In genomic region chr17:4600563-4600962, GRCh38 we compare ENCODE assay signal across 14 cellular contexts. TPM values are rescaled to one million over a fixed set of nuclear protein-coding genes. Genes with fewer than 3 reads are reported as not detected.
DNase-seq lines count a peak whose midpoint lies in the region; ATAC-seq, FAIRE-seq and TF ChIP-seq lines count a peak whose summit lies in the region.
"Had no signal": no experiment of that assay in that cellular context is flagged by ENCODE, and none has a peak within 500 bp of the region (broad histone marks: within the 10 kb centered on the region; RNA-seq: fewer than 3 reads in every experiment).

No MANE protein-coding gene starts in this region.

- TF ChIP-seq EP300 in HepG2 (IDR thresholded peaks at IDR 0.05; ENCODE audit: low read depth in 2 of 2, low read length in 2 of 2) (no peak), HepG2 (CRISPR knock-in tag; IDR thresholded peaks at IDR 0.05; ENCODE audit: borderline replicate concordance) (no peak)

- TF ChIP-seq POLR2A in HepG2 (IDR thresholded peaks at IDR 0.05; ENCODE audit: insufficient read depth in 1 of 2, low read depth in 2 of 2, low read length in 2 of 2) = no peak
- TF ChIP-seq POLR2A in right lobe of liver (IDR thresholded peaks at IDR 0.05) = no peak
- TF ChIP-seq POLR2A in uterus (IDR thresholded peaks at IDR 0.05) = no peak

- H3K4me3 Mint-ChIP-seq in stimulated activated effector memory CD8-positive, alpha-beta T cell treated with anti-CD3 and anti-CD28 coated beads, Interleukin-12 subunit alpha, Interleukin-12 subunit beta, amount 100 ng/mL, for 72 hours = no peak overlapping the region
- H3K4me3 Mint-ChIP-seq: activated naive CD8-positive, alpha-beta T cell treated with anti-CD3 and anti-CD28 coated beads, Interleukin-2, amount 50 U/mL, for 24 hours had no signal

- H3K27ac ChIP-seq in HepG2 (ENCODE audit: extremely low read length, insufficient read depth, low read length) = no peak overlapping the region
- no peak overlapping the region for H3K27ac ChIP-seq in right lobe of liver
- H3K27ac ChIP-seq in right cardiac atrium (ENCODE audit: low read length) = peak overlapping the region; percentile 86
- peak overlapping the region; percentile 66 to 67 for H3K27ac ChIP-seq in uterus
- H3K27ac ChIP-seq: foreskin keratinocyte, lower lobe of right lung, thyroid gland had no signal

- TF ChIP-seq CTCF in HepG2 (CRISPR knock-in tag; IDR thresholded peaks at IDR 0.05) = no peak
- TF ChIP-seq CTCF in right lobe of liver (IDR thresholded peaks at IDR 0.05) = no peak
- no peak for TF ChIP-seq CTCF in uterus (IDR thresholded peaks at IDR 0.05)

- CTCF ChIA-PET in HepG2 (lab: Yijun Ruan, JAX; ENCODE audit: low intra/inter-chr PET ratio, low total read pairs) = interaction anchor here (1.2 kb wide), 1 partner anchor 35 kb away, joined by 3 read pairs; no protein-coding TSS in a partner anchor

- no peak overlapping the region for H2AFZ ChIP-seq in HepG2 (ENCODE audit: low read length)

- no TSS peak for BruUV-seq in HepG2 (replicated peaks; lab: Mats Ljungman, UMichigan)

- in situ Hi-C loops in HepG2 (cut with HindIII; ENCODE audit: extremely low pct_ligation_motif_present, low pct_unique_long_range_greater_than_20kb) = no loop called here

- peaks cover 35% of the 10 kb centered on the region for H3K4me1 ChIP-seq in HepG2 (ENCODE audit: insufficient read depth, low read length)
- no peaks in the 10 kb centered on the region for H3K4me1 ChIP-seq in right lobe of liver
- peaks cover 9% of the 10 kb centered on the region for H3K4me1 ChIP-seq in right cardiac atrium (ENCODE audit: control insufficient read depth, insufficient read depth, low read length)
- H3K4me1 ChIP-seq in uterus = peaks cover 0 to 16% of the 10 kb centered on the region in 2 donors
- H3K4me1 ChIP-seq: HAP-1, thyroid gland had no signal

- no peak for TF ChIP-seq RAD21 in HepG2 (CRISPR knock-in tag; IDR thresholded peaks at IDR 0.05)

- H3K36me3 ChIP-seq in HepG2 (replicated peaks in 1 of 2; ENCODE audit: control insufficient read depth in 1 of 2, insufficient read depth in 2 of 2, low read length in 2 of 2) (no peaks in the 10 kb centered on the region), right lobe of liver (no peaks in the 10 kb centered on the region), uterus (no peaks in the 10 kb centered on the region)
- H3K36me3 ChIP-seq: HAP-1, lower lobe of right lung, thyroid gland had no signal

- H4K20me1 ChIP-seq in HepG2 (ENCODE audit: insufficient read depth, low read length) = no peaks in the 10 kb centered on the region

- ATAC-seq in HepG2 (peak; percentile 42; the same call in 2 of the 3 replicates), right lobe of liver (no peak), right cardiac atrium (peak; percentile 33 to 51), GM18498 (IDR thresholded peaks at IDR 0.05; ENCODE audit: unreplicated experiment) (no peak)
- no peak for ATAC-seq in stimulated activated effector memory CD8-positive, alpha-beta T cell treated with anti-CD3 and anti-CD28 coated beads, Interleukin-12 subunit alpha, Interleukin-12 subunit beta, amount 100 ng/mL, for 72 hours
- ATAC-seq: activated naive CD8-positive, alpha-beta T cell treated with anti-CD3 and anti-CD28 coated beads, Interleukin-2, amount 50 U/mL, for 24 hours had no signal

- H3K27ac Mint-ChIP-seq in stimulated activated effector memory CD8-positive, alpha-beta T cell treated with anti-CD3 and anti-CD28 coated beads, Interleukin-12 subunit alpha, Interleukin-12 subunit beta, amount 100 ng/mL, for 72 hours = no peak overlapping the region
- H3K27ac Mint-ChIP-seq: activated naive CD8-positive, alpha-beta T cell treated with anti-CD3 and anti-CD28 coated beads, Interleukin-2, amount 50 U/mL, for 24 hours had no signal

- no peaks in the 10 kb centered on the region for H3K9me3 Mint-ChIP-seq in stimulated activated effector memory CD8-positive, alpha-beta T cell treated with anti-CD3 and anti-CD28 coated beads, Interleukin-12 subunit alpha, Interleukin-12 subunit beta, amount 100 ng/mL, for 72 hours
- H3K9me3 Mint-ChIP-seq: activated naive CD8-positive, alpha-beta T cell treated with anti-CD3 and anti-CD28 coated beads, Interleukin-2, amount 50 U/mL, for 24 hours had no signal

- 54% methylated on average over 3 of the region's 13 CpGs for WGBS in HepG2 (ENCODE audit: low lambda C conversion rate)
- no CpG with 5 or more reads among the region's 13 CpGs for WGBS in right lobe of liver (ENCODE audit: insufficient coverage, low coverage, low lambda C conversion rate, missing lambda C conversion rate)
- WGBS in right cardiac atrium = 60% methylated on average over 13 of the region's 13 CpGs

- no peak overlapping the region for H3K9ac ChIP-seq in HepG2 (ENCODE audit: insufficient read depth, low read depth, low read length)

- intact Hi-C loops in HepG2 (cut with micrococcal nuclease; ENCODE audit: unreplicated experiment) (no loop called here), right lobe of liver (cut with DNase I) (no loop called here), right cardiac atrium (cut with DNase I) (no loop called here), uterus (cut with DNase I; ENCODE audit: low total_unique reads) (no loop called here)

- H3K4me3 ChIP-seq in HepG2 (replicated peaks in 1 of 3; ENCODE audit: insufficient read depth in 1 of 3, low read depth in 2 of 3, low read length in 3 of 3) (no peak overlapping the region), right lobe of liver (no peak overlapping the region), right cardiac atrium (ENCODE audit: low read length) (no peak overlapping the region), uterus (no peak overlapping the region)
- H3K4me3 ChIP-seq: HAP-1, lower lobe of right lung, thyroid gland had no signal

- no peaks in the 10 kb centered on the region for H3K4me1 Mint-ChIP-seq in stimulated activated effector memory CD8-positive, alpha-beta T cell treated with anti-CD3 and anti-CD28 coated beads, Interleukin-12 subunit alpha, Interleukin-12 subunit beta, amount 100 ng/mL, for 72 hours
- H3K4me1 Mint-ChIP-seq: activated naive CD8-positive, alpha-beta T cell treated with anti-CD3 and anti-CD28 coated beads, Interleukin-2, amount 50 U/mL, for 24 hours had no signal

- POLR2A ChIA-PET in HepG2 (lab: Yijun Ruan, JAX) = no interaction called here

- H3K36me3 Mint-ChIP-seq in stimulated activated effector memory CD8-positive, alpha-beta T cell treated with anti-CD3 and anti-CD28 coated beads, Interleukin-12 subunit alpha, Interleukin-12 subunit beta, amount 100 ng/mL, for 72 hours = peaks cover 5% of the 10 kb centered on the region

- no peaks in the 10 kb centered on the region for H3K27me3 ChIP-seq in HepG2 (ENCODE audit: control insufficient read depth in 1 of 2, insufficient read depth in 2 of 2, low read length in 2 of 2)
- H3K27me3 ChIP-seq in right lobe of liver = no peaks in the 10 kb centered on the region
- H3K27me3 ChIP-seq in right cardiac atrium (ENCODE audit: control insufficient read depth, insufficient read depth) = no peaks in the 10 kb centered on the region
- no peaks in the 10 kb centered on the region for H3K27me3 ChIP-seq in uterus
- H3K27me3 ChIP-seq: thyroid gland had no signal

- no peak for DNase-seq in HepG2 (ENCODE audit: low spot score)
- DNase-seq in right lobe of liver = no peak
- DNase-seq in right cardiac atrium = peak in 2 of 3 donors; percentile 79 to 85
- no peak for DNase-seq in uterus
- DNase-seq in stimulated activated effector memory CD8-positive, alpha-beta T cell treated with anti-CD3 and anti-CD28 coated beads, Interleukin-12 subunit alpha, Interleukin-12 subunit beta, amount 100 ng/mL, for 72 hours (ENCODE audit: low spot score in 2 of 2) = no peak
- DNase-seq: activated naive CD8-positive, alpha-beta T cell treated with anti-CD3 and anti-CD28 coated beads, Interleukin-2, amount 50 U/mL, for 24 hours; lower lobe of right lung; NCI-H2029; T1000; thyroid gland had no signal

- H3K79me2 ChIP-seq in HepG2 (ENCODE audit: insufficient read depth, low read length) = no peaks in the 10 kb centered on the region

- no peak for FAIRE-seq in HepG2 (lab: Jason Lieb, UNC)

- H3K4me2 ChIP-seq in HepG2 (ENCODE audit: low read depth, low read length) = peak overlapping the region; percentile 37; the same call in 1 of the 2 replicates

- H3K9me3 ChIP-seq in HepG2 (ENCODE audit: low read length) (no peaks in the 10 kb centered on the region), right lobe of liver (no peaks in the 10 kb centered on the region), right cardiac atrium (ENCODE audit: control insufficient read depth, low read length) (no peaks in the 10 kb centered on the region), uterus (no peaks in the 10 kb centered on the region)
- H3K9me3 ChIP-seq: HAP-1, lower lobe of right lung, thyroid gland had no signal

RNA-seq across cellular contexts. Expression of gene SMTNL2, which starts 16.2 kb away (rescaled TPM):
- total RNA-seq in HepG2 (2016; rRNA removed; fragmentation: Illumina TruSeq; extraction: Trizol) (5.1 and 5.8 TPM in 2 replicates), right lobe of liver (under 1 TPM in 3 of 6 experiments, not detected in 3; 0.12 to 0.25 (median 0.14) TPM), right cardiac atrium (10 to 100 TPM; 10.7 to 20.8 (median 14.2) TPM), uterus (10 to 100 TPM in 1 of 4 donors, 1 to 10 TPM in 2, not detected in 1; 5.7 to 12.0 (median 6.8) TPM)
- 1.5 and 1.6 TPM in 2 replicates for total RNA-seq in HepG2 (2016; cell fraction: cytosol; rRNA removed; fragmentation: Illumina TruSeq; extraction: Trizol; ENCODE audit: low read depth)
- 5.3 and 5.8 TPM in 2 replicates for total RNA-seq in HepG2 (2016; cell fraction: insoluble cytoplasmic fraction; rRNA removed; fragmentation: Illumina TruSeq; extraction: Trizol)
- 4.8 and 5.0 TPM in 2 replicates for total RNA-seq in HepG2 (2016; cell fraction: membrane; rRNA removed; fragmentation: Illumina TruSeq; extraction: Trizol)
- total RNA-seq in HepG2 (2016; cell fraction: nucleus; rRNA removed; fragmentation: Illumina TruSeq; extraction: Trizol) = 3.0 and 4.2 TPM in 2 replicates
- polyA plus RNA-seq in HepG2 (2011; rRNA removed) (0.41 and 1.1 TPM in 2 replicates), right cardiac atrium (5.8 TPM)
- 0.38 and 0.64 TPM in 2 replicates for polyA plus RNA-seq in HepG2 (2011; cell fraction: cytosol; rRNA removed)
- 0.42 and 0.95 TPM in 2 replicates for polyA plus RNA-seq in HepG2 (2011; cell fraction: nucleus; rRNA removed)
- 0.58 and 0.69 TPM in 2 replicates for polyA plus RNA-seq in HepG2 (2012)
- polyA plus RNA-seq in HepG2 (2016; cell fraction: cytosol; fragmentation: Illumina TruSeq; extraction: Trizol; ENCODE audit: low read depth) = 1.8 TPM in 2 replicates
- 7.9 and 8.6 TPM in 2 replicates for polyA plus RNA-seq in HepG2 (2016; cell fraction: insoluble cytoplasmic fraction; fragmentation: Illumina TruSeq; extraction: Trizol; ENCODE audit: low read depth)
- 2.3 and 3.2 TPM in 2 replicates for polyA plus RNA-seq in HepG2 (2016; cell fraction: membrane; fragmentation: Illumina TruSeq; extraction: Trizol; ENCODE audit: low read depth)
- 5.8 and 9.1 TPM in 2 replicates for polyA plus RNA-seq in HepG2 (2016; cell fraction: nucleus; fragmentation: Illumina TruSeq; extraction: Trizol; ENCODE audit: insufficient read depth, low read depth)
- polyA minus RNA-seq in HepG2 (2011; rRNA and poly(A)+ RNA removed; ENCODE audit: low replicate concordance) = 1.9 TPM in 1 of 2 replicates, not detected in the other
- polyA minus RNA-seq in HepG2 (2011; cell fraction: cytosol; rRNA and poly(A)+ RNA removed) = 0.70 and 0.99 TPM in 2 replicates
- polyA minus RNA-seq in HepG2 (2011; cell fraction: nucleus; rRNA and poly(A)+ RNA removed) = 0.13 TPM in 1 of 2 replicates, not detected in the other
- total RNA-seq: dermis microvascular lymphatic vessel endothelial cell, foreskin keratinocyte had no signal
- polyA plus RNA-seq: foreskin keratinocyte had no signal

RNA-seq across cellular contexts. Expression of gene GGT6, which starts 40.2 kb away (rescaled TPM):
- total RNA-seq in HepG2 (2016; rRNA removed; fragmentation: Illumina TruSeq; extraction: Trizol) (0.70 and 0.80 TPM in 2 replicates), right lobe of liver (under 1 TPM; 0.09 to 0.92 (median 0.27) TPM), right cardiac atrium (not detected), uterus (1 to 10 TPM in 1 of 4 donors, under 1 TPM in 2, not detected in 1; 0.21 to 4.4 (median 0.29) TPM)
- 0.20 and 0.26 TPM in 2 replicates for total RNA-seq in HepG2 (2016; cell fraction: cytosol; rRNA removed; fragmentation: Illumina TruSeq; extraction: Trizol; ENCODE audit: low read depth)
- total RNA-seq in HepG2 (2016; cell fraction: insoluble cytoplasmic fraction; rRNA removed; fragmentation: Illumina TruSeq; extraction: Trizol) = 0.68 and 1.1 TPM in 2 replicates
- total RNA-seq in HepG2 (2016; cell fraction: membrane; rRNA removed; fragmentation: Illumina TruSeq; extraction: Trizol) = 0.59 and 0.62 TPM in 2 replicates
- total RNA-seq in HepG2 (2016; cell fraction: nucleus; rRNA removed; fragmentation: Illumina TruSeq; extraction: Trizol) = 0.28 and 0.37 TPM in 2 replicates
- polyA plus RNA-seq in HepG2 (2011; rRNA removed) (0.14 and 0.16 TPM in 2 replicates), right cardiac atrium (not detected)
- 0.10 and 0.12 TPM in 2 replicates for polyA plus RNA-seq in HepG2 (2011; cell fraction: cytosol; rRNA removed)
- polyA plus RNA-seq in HepG2 (2011; cell fraction: nucleus; rRNA removed) = 0.09 and 0.43 TPM in 2 replicates
- polyA plus RNA-seq in HepG2 (2012) = 0.24 and 0.29 TPM in 2 replicates
- 0.24 and 0.27 TPM in 2 replicates for polyA plus RNA-seq in HepG2 (2016; cell fraction: cytosol; fragmentation: Illumina TruSeq; extraction: Trizol; ENCODE audit: low read depth)
- polyA plus RNA-seq in HepG2 (2016; cell fraction: insoluble cytoplasmic fraction; fragmentation: Illumina TruSeq; extraction: Trizol; ENCODE audit: low read depth) = 0.71 and 1.2 TPM in 2 replicates
- polyA plus RNA-seq in HepG2 (2016; cell fraction: membrane; fragmentation: Illumina TruSeq; extraction: Trizol; ENCODE audit: low read depth) = 0.50 and 0.52 TPM in 2 replicates
- polyA plus RNA-seq in HepG2 (2016; cell fraction: nucleus; fragmentation: Illumina TruSeq; extraction: Trizol; ENCODE audit: insufficient read depth, low read depth) = 1.1 and 1.5 TPM in 2 replicates
- polyA minus RNA-seq in HepG2 (2011; rRNA and poly(A)+ RNA removed; ENCODE audit: low replicate concordance) = 0.38 TPM in 1 of 2 replicates, not detected in the other
- not detected in 2 replicates for polyA minus RNA-seq in HepG2 (2011; cell fraction: cytosol; rRNA and poly(A)+ RNA removed)
- polyA minus RNA-seq in HepG2 (2011; cell fraction: nucleus; rRNA and poly(A)+ RNA removed) = 0.12 TPM in 1 of 2 replicates, not detected in the other
- total RNA-seq: dermis microvascular lymphatic vessel endothelial cell had no signal

RNA-seq across cellular contexts. Expression of gene ALOX15, which starts 40.9 kb away (rescaled TPM):
- total RNA-seq in HepG2 (2016; rRNA removed; fragmentation: Illumina TruSeq; extraction: Trizol) (0.04 TPM in 1 of 2 replicates, not detected in the other), right lobe of liver (under 1 TPM in 4 of 6 experiments, not detected in 2; 0.09 to 0.53 (median 0.28) TPM), right cardiac atrium (1 to 10 TPM in 2 of 4 donors, under 1 TPM in 1, not detected in 1; 0.91 to 2.0 (median 1.0) TPM), uterus (1 to 10 TPM in 1 of 4 donors, under 1 TPM in 1, not detected in 2; 0.24 to 2.9 TPM)
- total RNA-seq in HepG2 (2016; cell fraction: cytosol; rRNA removed; fragmentation: Illumina TruSeq; extraction: Trizol; ENCODE audit: low read depth) = not detected in 2 replicates
- total RNA-seq in HepG2 (2016; cell fraction: insoluble cytoplasmic fraction; rRNA removed; fragmentation: Illumina TruSeq; extraction: Trizol) = 0.09 TPM in 1 of 2 replicates, not detected in the other
- not detected in 2 replicates for total RNA-seq in HepG2 (2016; cell fraction: membrane; rRNA removed; fragmentation: Illumina TruSeq; extraction: Trizol)
- total RNA-seq in HepG2 (2016; cell fraction: nucleus; rRNA removed; fragmentation: Illumina TruSeq; extraction: Trizol) = not detected in 2 replicates
- polyA plus RNA-seq in HepG2 (2011; rRNA removed) (0.35 TPM in 1 of 2 replicates, not detected in the other), right cardiac atrium (0.05 TPM)
- polyA plus RNA-seq in HepG2 (2011; cell fraction: cytosol; rRNA removed) = 0.01 and 0.03 TPM in 2 replicates
- polyA plus RNA-seq in HepG2 (2011; cell fraction: nucleus; rRNA removed) = not detected in 2 replicates
- polyA plus RNA-seq in HepG2 (2012) = not detected in 2 replicates
- polyA plus RNA-seq in HepG2 (2016; cell fraction: cytosol; fragmentation: Illumina TruSeq; extraction: Trizol; ENCODE audit: low read depth) = not detected in 2 replicates
- not detected in 2 replicates for polyA plus RNA-seq in HepG2 (2016; cell fraction: insoluble cytoplasmic fraction; fragmentation: Illumina TruSeq; extraction: Trizol; ENCODE audit: low read depth)
- not detected in 2 replicates for polyA plus RNA-seq in HepG2 (2016; cell fraction: membrane; fragmentation: Illumina TruSeq; extraction: Trizol; ENCODE audit: low read depth)
- not detected in 2 replicates for polyA plus RNA-seq in HepG2 (2016; cell fraction: nucleus; fragmentation: Illumina TruSeq; extraction: Trizol; ENCODE audit: insufficient read depth, low read depth)
- polyA minus RNA-seq in HepG2 (2011; rRNA and poly(A)+ RNA removed; ENCODE audit: low replicate concordance) = not detected in 2 replicates
- not detected in 2 replicates for polyA minus RNA-seq in HepG2 (2011; cell fraction: cytosol; rRNA and poly(A)+ RNA removed)
- polyA minus RNA-seq in HepG2 (2011; cell fraction: nucleus; rRNA and poly(A)+ RNA removed) = not detected in 2 replicates
- total RNA-seq: dermis microvascular lymphatic vessel endothelial cell, foreskin keratinocyte, thyroid gland had no signal
- polyA plus RNA-seq: foreskin keratinocyte had no signal

RNA-seq across cellular contexts. Expression of gene MYBBP1A, which starts 45.4 kb away (rescaled TPM):
- total RNA-seq in HepG2 (2016; rRNA removed; fragmentation: Illumina TruSeq; extraction: Trizol) (40.4 and 54.8 TPM in 2 replicates), right lobe of liver (10 to 100 TPM; 16.3 to 32.0 (median 23.7) TPM), right cardiac atrium (10 to 100 TPM; 18.4 to 28.5 (median 23.1) TPM), uterus (10 to 100 TPM; 10.9 to 64.7 (median 25.2) TPM)
- 58.9 and 65.5 TPM in 2 replicates for total RNA-seq in HepG2 (2016; cell fraction: cytosol; rRNA removed; fragmentation: Illumina TruSeq; extraction: Trizol; ENCODE audit: low read depth)
- 35.1 and 61.8 TPM in 2 replicates for total RNA-seq in HepG2 (2016; cell fraction: insoluble cytoplasmic fraction; rRNA removed; fragmentation: Illumina TruSeq; extraction: Trizol)
- total RNA-seq in HepG2 (2016; cell fraction: membrane; rRNA removed; fragmentation: Illumina TruSeq; extraction: Trizol) = 24.4 and 24.9 TPM in 2 replicates
- 52.0 and 62.6 TPM in 2 replicates for total RNA-seq in HepG2 (2016; cell fraction: nucleus; rRNA removed; fragmentation: Illumina TruSeq; extraction: Trizol)
- polyA plus RNA-seq in HepG2 (2011; rRNA removed) (18.6 and 28.4 TPM in 2 replicates), right cardiac atrium (15.9 TPM)
- 9.7 and 12.5 TPM in 2 replicates for polyA plus RNA-seq in HepG2 (2011; cell fraction: cytosol; rRNA removed)
- 158 and 176 TPM in 2 replicates for polyA plus RNA-seq in HepG2 (2011; cell fraction: nucleus; rRNA removed)
- polyA plus RNA-seq in HepG2 (2012) = 28.0 and 41.5 TPM in 2 replicates
- 7.8 and 7.9 TPM in 2 replicates for polyA plus RNA-seq in HepG2 (2016; cell fraction: cytosol; fragmentation: Illumina TruSeq; extraction: Trizol; ENCODE audit: low read depth)
- 28.2 and 32.7 TPM in 2 replicates for polyA plus RNA-seq in HepG2 (2016; cell fraction: insoluble cytoplasmic fraction; fragmentation: Illumina TruSeq; extraction: Trizol; ENCODE audit: low read depth)
- 9.0 and 12.1 TPM in 2 replicates for polyA plus RNA-seq in HepG2 (2016; cell fraction: membrane; fragmentation: Illumina TruSeq; extraction: Trizol; ENCODE audit: low read depth)
- polyA plus RNA-seq in HepG2 (2016; cell fraction: nucleus; fragmentation: Illumina TruSeq; extraction: Trizol; ENCODE audit: insufficient read depth, low read depth) = 146 and 160 TPM in 2 replicates
- polyA minus RNA-seq in HepG2 (2011; rRNA and poly(A)+ RNA removed; ENCODE audit: low replicate concordance) = 50.2 and 100 TPM in 2 replicates
- 19.4 and 21.0 TPM in 2 replicates for polyA minus RNA-seq in HepG2 (2011; cell fraction: cytosol; rRNA and poly(A)+ RNA removed)
- polyA minus RNA-seq in HepG2 (2011; cell fraction: nucleus; rRNA and poly(A)+ RNA removed) = 53.3 and 54.8 TPM in 2 replicates

Comparison
In these comparisons a context has a peak if more than half of its experiments do, and no peak if none do; other contexts are left out.
1. ATAC-seq: peak in HepG2 (single experiment) and right cardiac atrium (2 of 2); none in right lobe of liver (0 of 4), stimulated activated effector memory CD8-positive, alpha-beta T cell treated with anti-CD3 and anti-CD28 coated beads, Interleukin-12 subunit alpha, Interleukin-12 subunit beta, amount 100 ng/mL, for 72 hours (single experiment) and GM18498 (single experiment).
2. DNase-seq: peak in right cardiac atrium (2 of 3); none in HepG2 (single experiment), right lobe of liver (0 of 3), uterus (0 of 2) and stimulated activated effector memory CD8-positive, alpha-beta T cell treated with anti-CD3 and anti-CD28 coated beads, Interleukin-12 subunit alpha, Interleukin-12 subunit beta, amount 100 ng/mL, for 72 hours (0 of 2).
3. H3K27ac ChIP-seq: peak in right cardiac atrium (single experiment) and uterus (2 of 2); none in HepG2 (single experiment) and right lobe of liver (0 of 3).